ENCODE assay signal across 7 cellular contexts in genomic region chr12:125065021-125065752, GRCh38. TPM values are rescaled to one million over a fixed set of nuclear protein-coding genes. Genes with fewer than 3 reads are reported as not detected.
DNase-seq lines count a peak whose midpoint lies in the region; ATAC-seq and FAIRE-seq lines count a peak whose summit lies in the region.

Gene AACS (plus strand): TSS chr12:125065435. CDS start chr12:125065585, 150 bp downstream.

- ATAC-seq in HG02840 (IDR thresholded peaks at IDR 0.05; ENCODE audit: low FRiP score, unreplicated experiment): peak; percentile 78
- peak; percentile 94 for ATAC-seq in sciatic nerve

- intact Hi-C loops in sciatic nerve (cut with DNase I): no loop called here

- peak; percentile 12 for FAIRE-seq in GM18507 (lab: Jason Lieb, UNC)

- DNase-seq in GM18507 (ENCODE audit: extremely low spot score, insufficient read length, low read depth): peak; percentile 89
- DNase-seq in NCI-H146 (lab: John Stamatoyannopoulos, UW): peak; percentile 84
- peak; percentile 70 for DNase-seq in T1000 (lab: John Stamatoyannopoulos, UW)
- peak; percentile 88 for DNase-seq in astrocyte of the hippocampus (ENCODE audit: low read depth, low spot score)
- DNase-seq in hypothalamus (lab: John Stamatoyannopoulos, UW): peak; percentile 16 to 87 (median 63)
- peak; percentile 89 for DNase-seq in sciatic nerve (ENCODE audit: low spot score)

RNA-seq across cellular contexts. Expression of gene AACS, which starts in this region (rescaled TPM):
- total RNA-seq in sciatic nerve: 19.6 TPM

Comparison
In these comparisons a context has a peak if more than half of its experiments do, and no peak if none do; other contexts are left out.
1. Peak in every context shown above with its lines: DNase-seq and ATAC-seq.